1 cellular context compared by ENCODE assay signal in genomic region chr16:30429678-30430427, GRCh38.
TF ChIP-seq lines count a peak whose summit lies in the region.

DCTPP1 (minus strand) TSS chr16:30430030; CDS start chr16:30429980, 50 bp downstream.

TF ChIP-seq in HepG2, 621 proteins besides CTCF, POLR2A, EP300 and RAD21 (continued from another document and continues in another):
- TF ChIP-seq STAT6 (CRISPR knock-in tag; IDR thresholded peaks at IDR 0.05; ENCODE audit: borderline replicate concordance) (peak; percentile 85; the same call in 1 of the 2 replicates), AKAP8 (CRISPR knock-in tag; IDR thresholded peaks at IDR 0.05) (peak; percentile 33; the same call in 1 of the 2 replicates), ZNF451 (CRISPR knock-in tag; IDR thresholded peaks at IDR 0.05) (peak; percentile 89; the same call in 1 of the 2 replicates), MAF1 (CRISPR knock-in tag; IDR thresholded peaks at IDR 0.05; ENCODE audit: borderline replicate concordance) (no peak), FOXK1 (CRISPR knock-in tag; IDR thresholded peaks at IDR 0.05; ENCODE audit: borderline replicate concordance, low read depth) (peak; percentile 87; the same call in 1 of the 2 replicates), AFF4 (CRISPR knock-in tag; IDR thresholded peaks at IDR 0.05) (0 out of 2 replicates have a peak, but pooled peaks have one; percentile 12), IRF9 (CRISPR knock-in tag; IDR thresholded peaks at IDR 0.05; ENCODE audit: borderline replicate concordance) (no peak), YEATS2 (CRISPR knock-in tag; IDR thresholded peaks at IDR 0.05; ENCODE audit: borderline replicate concordance) (peak; percentile 94), YEATS4 (CRISPR knock-in tag; IDR thresholded peaks at IDR 0.05; ENCODE audit: borderline replicate concordance) (peak; percentile 91), SRSF9 (IDR thresholded peaks at IDR 0.05; ENCODE audit: borderline replicate concordance, insufficient read depth, low read depth, low read length, poor library complexity, severe bottlenecking) (no peak), ZNF580 (CRISPR knock-in tag; IDR thresholded peaks at IDR 0.05; ENCODE audit: borderline replicate concordance, low read depth) (peak; percentile 83), TRIM24 (CRISPR knock-in tag; IDR thresholded peaks at IDR 0.05) (no peak), CBX5 (CRISPR knock-in tag; IDR thresholded peaks at IDR 0.05; ENCODE audit: borderline replicate concordance) (peak; percentile 81; the same call in 1 of the 2 replicates), ARID5B (CRISPR knock-in tag; IDR thresholded peaks at IDR 0.05) (peak; percentile 79), FOXK2 (IDR thresholded peaks at IDR 0.05) (peak; percentile 71; the same call in 1 of the 2 replicates), ZBTB7B (CRISPR knock-in tag; IDR thresholded peaks at IDR 0.05) (peak; percentile 21; the same call in 1 of the 2 replicates), ZNF572 (CRISPR knock-in tag; IDR thresholded peaks at IDR 0.05) (peak; percentile 31; the same call in 1 of the 2 replicates), ZFP82 (CRISPR knock-in tag; IDR thresholded peaks at IDR 0.05; ENCODE audit: borderline replicate concordance) (peak; percentile 84; the same call in 1 of the 2 replicates), ZNF496 (CRISPR knock-in tag; IDR thresholded peaks at IDR 0.05; ENCODE audit: insufficient replicate concordance) (no peak), PAX8 (CRISPR knock-in tag; IDR thresholded peaks at IDR 0.05; ENCODE audit: borderline replicate concordance) (0 out of 2 replicates have a peak, but pooled peaks have one; percentile 47), MTF2 (CRISPR knock-in tag; IDR thresholded peaks at IDR 0.05; ENCODE audit: borderline replicate concordance) (no peak), ZNF839 (CRISPR knock-in tag; IDR thresholded peaks at IDR 0.05; ENCODE audit: borderline replicate concordance) (no peak; the same call in 1 of the 2 replicates), ZNF362 (CRISPR knock-in tag; IDR thresholded peaks at IDR 0.05; ENCODE audit: borderline replicate concordance) (no peak; the same call in 1 of the 2 replicates), ATAD3A (CRISPR knock-in tag; IDR thresholded peaks at IDR 0.05) (no peak), ZNF44 (CRISPR knock-in tag; IDR thresholded peaks at IDR 0.05) (no peak; the same call in 1 of the 2 replicates), ZNF780A (CRISPR knock-in tag; IDR thresholded peaks at IDR 0.05) (0 out of 2 replicates have a peak, but pooled peaks have one; percentile 29), PBX3 (CRISPR knock-in tag; IDR thresholded peaks at IDR 0.05; ENCODE audit: borderline replicate concordance) (no peak), ZEB1 (IDR thresholded peaks at IDR 0.05; ENCODE audit: insufficient replicate concordance, low read depth) (peak; percentile 93), CEBPZ (IDR thresholded peaks at IDR 0.05; ENCODE audit: low read length) (no peak), NR0B2 (CRISPR knock-in tag; IDR thresholded peaks at IDR 0.05) (peak; percentile 95), GLI4 (CRISPR knock-in tag; IDR thresholded peaks at IDR 0.05; ENCODE audit: borderline replicate concordance) (peak; percentile 11; the same call in 1 of the 2 replicates), ZNF737 (CRISPR knock-in tag; IDR thresholded peaks at IDR 0.05; ENCODE audit: borderline replicate concordance) (peak; percentile 64; the same call in 1 of the 2 replicates), ZBTB43 (CRISPR knock-in tag; conservative IDR thresholded peaks at IDR 0.05) (peak; percentile 91; the same call in 1 of the 2 replicates), ISX (CRISPR knock-in tag; conservative IDR thresholded peaks at IDR 0.05) (0 out of 2 replicates have a peak, but pooled peaks have one; percentile 17), RXRB (CRISPR knock-in tag; IDR thresholded peaks at IDR 0.05; ENCODE audit: borderline replicate concordance) (peak; percentile 63; the same call in 1 of the 2 replicates), ZNF776 (CRISPR knock-in tag; IDR thresholded peaks at IDR 0.05) (peak; percentile 95), ZMYM3 (CRISPR knock-in tag; IDR thresholded peaks at IDR 0.05) (peak; percentile 80), IKZF4 (CRISPR knock-in tag; IDR thresholded peaks at IDR 0.05; ENCODE audit: borderline replicate concordance, low read depth, not compliant biosample characterization) (no peak), ZFP36L1 (CRISPR knock-in tag; IDR thresholded peaks at IDR 0.05) (peak; percentile 93)
